In the genomic region with DNA sequence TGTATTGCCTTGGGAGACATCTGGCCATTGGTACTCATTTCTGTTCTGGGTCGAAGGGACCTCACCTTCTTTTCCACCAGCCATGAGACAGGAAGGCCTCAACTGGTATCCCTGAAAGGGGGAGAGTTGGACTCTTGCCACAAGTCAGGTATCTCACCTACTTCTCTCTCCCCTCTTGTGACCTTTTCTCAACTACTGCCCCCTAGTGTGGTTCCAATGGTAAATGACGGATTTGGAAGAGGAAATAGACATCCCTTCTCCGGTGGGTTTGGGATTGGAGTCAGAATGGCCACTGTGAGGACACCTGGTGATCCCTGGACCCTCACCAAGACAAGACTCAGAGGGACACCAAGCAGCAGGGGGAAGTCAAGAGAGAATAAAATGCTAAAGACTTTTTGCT, we compare ENCODE assay signal across 2 cellular contexts. TPM values are rescaled to one million over a fixed set of nuclear protein-coding genes. Genes with fewer than 3 reads are reported as not detected.
"Had no signal": no experiment of that assay in that cellular context is flagged by ENCODE, and none has a peak within 500 bp of the region (broad histone marks: within the 10 kb centered on the region; RNA-seq: fewer than 3 reads in every experiment).

No MANE protein-coding gene starts in this region.

RNA-seq across cellular contexts. Expression of a gene that starts 21.9 kb away (rescaled TPM):
- total RNA-seq: suprapubic skin, urinary bladder had no signal
